In the genomic region with DNA sequence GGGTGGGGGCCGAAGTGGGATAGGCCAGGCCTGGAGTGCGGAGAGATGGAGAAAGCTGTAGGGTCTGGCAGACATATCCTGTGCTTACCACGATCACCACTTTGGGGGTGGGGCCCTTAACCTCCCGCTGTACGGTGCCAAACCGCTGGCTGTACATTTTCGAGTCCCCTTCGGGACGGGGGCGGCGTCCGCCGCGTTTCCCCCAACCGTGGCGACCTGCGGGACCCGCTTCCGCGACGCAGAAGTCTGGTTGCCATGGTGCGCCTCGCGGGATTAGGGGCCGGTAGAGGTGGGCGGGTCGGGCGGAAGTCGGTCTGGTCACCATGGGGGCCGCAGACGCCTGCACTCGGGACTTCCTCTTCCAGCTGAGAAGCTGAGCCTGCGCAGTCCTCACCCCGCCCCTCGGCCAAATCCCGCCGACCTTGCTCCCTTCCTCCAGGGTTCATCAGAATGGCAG, we compare ENCODE assay signal across 1 cellular context.
TF ChIP-seq lines count a peak whose summit lies in the region.

A gene with protein sequence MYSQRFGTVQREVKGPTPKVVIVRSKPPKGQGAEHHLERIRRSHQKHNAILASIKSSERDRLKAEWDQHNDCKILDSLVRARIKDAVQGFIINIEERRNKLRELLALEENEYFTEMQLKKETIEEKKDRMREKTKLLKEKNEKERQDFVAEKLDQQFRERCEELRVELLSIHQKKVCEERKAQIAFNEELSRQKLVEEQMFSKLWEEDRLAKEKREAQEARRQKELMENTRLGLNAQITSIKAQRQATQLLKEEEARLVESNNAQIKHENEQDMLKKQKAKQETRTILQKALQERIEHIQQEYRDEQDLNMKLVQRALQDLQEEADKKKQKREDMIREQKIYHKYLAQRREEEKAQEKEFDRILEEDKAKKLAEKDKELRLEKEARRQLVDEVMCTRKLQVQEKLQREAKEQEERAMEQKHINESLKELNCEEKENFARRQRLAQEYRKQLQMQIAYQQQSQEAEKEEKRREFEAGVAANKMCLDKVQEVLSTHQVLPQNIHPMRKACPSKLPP (minus strand): TSS at position 248 of the 457 bp plus-strand sequence. CDS start 91 bp downstream, at position 157.

TF ChIP-seq in HEK293, 187 proteins besides CTCF, POLR2A, EP300 and RAD21 (continued from another document and continues in another):
- TF ChIP-seq, protein P1, sequence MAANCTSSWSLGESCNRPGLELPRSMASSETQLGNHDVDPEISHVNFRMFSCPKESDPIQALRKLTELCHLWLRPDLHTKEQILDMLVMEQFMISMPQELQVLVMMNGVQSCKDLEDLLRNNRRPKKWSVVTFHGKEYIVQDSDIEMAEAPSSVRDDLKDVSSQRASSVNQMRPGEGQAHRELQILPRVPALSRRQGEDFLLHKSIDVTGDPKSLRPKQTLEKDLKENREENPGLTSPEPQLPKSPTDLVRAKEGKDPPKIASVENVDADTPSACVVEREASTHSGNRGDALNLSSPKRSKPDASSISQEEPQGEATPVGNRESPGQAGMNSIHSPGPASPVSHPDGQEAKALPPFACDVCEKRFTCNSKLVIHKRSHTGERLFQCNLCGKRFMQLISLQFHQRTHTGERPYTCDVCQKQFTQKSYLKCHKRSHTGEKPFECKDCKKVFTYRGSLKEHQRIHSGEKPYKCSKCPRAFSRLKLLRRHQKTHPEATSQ (tag by site-specific recombination; IDR thresholded peaks at IDR 0.05) = no peak
- TF ChIP-seq ZNF138 (tag by site-specific recombination; IDR thresholded peaks at IDR 0.05; ENCODE audit: borderline replicate concordance) = no peak
- no peak for TF ChIP-seq ZNF311 (tag by site-specific recombination; IDR thresholded peaks at IDR 0.05; ENCODE audit: borderline replicate concordance)
- TF ChIP-seq, protein P2, sequence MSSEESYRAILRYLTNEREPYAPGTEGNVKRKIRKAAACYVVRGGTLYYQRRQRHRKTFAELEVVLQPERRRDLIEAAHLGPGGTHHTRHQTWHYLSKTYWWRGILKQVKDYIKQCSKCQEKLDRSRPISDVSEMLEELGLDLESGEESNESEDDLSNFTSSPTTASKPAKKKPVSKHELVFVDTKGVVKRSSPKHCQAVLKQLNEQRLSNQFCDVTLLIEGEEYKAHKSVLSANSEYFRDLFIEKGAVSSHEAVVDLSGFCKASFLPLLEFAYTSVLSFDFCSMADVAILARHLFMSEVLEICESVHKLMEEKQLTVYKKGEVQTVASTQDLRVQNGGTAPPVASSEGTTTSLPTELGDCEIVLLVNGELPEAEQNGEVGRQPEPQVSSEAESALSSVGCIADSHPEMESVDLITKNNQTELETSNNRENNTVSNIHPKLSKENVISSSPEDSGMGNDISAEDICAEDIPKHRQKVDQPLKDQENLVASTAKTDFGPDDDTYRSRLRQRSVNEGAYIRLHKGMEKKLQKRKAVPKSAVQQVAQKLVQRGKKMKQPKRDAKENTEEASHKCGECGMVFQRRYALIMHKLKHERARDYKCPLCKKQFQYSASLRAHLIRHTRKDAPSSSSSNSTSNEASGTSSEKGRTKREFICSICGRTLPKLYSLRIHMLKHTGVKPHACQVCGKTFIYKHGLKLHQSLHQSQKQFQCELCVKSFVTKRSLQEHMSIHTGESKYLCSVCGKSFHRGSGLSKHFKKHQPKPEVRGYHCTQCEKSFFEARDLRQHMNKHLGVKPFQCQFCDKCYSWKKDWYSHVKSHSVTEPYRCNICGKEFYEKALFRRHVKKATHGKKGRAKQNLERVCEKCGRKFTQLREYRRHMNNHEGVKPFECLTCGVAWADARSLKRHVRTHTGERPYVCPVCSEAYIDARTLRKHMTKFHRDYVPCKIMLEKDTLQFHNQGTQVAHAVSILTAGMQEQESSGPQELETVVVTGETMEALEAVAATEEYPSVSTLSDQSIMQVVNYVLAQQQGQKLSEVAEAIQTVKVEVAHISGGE (tag by site-specific recombination; conservative IDR thresholded peaks at IDR 0.05; ENCODE audit: low read depth) = peak; percentile 87
- TF ChIP-seq ZNF529 (tag by site-specific recombination; IDR thresholded peaks at IDR 0.05; ENCODE audit: insufficient replicate concordance) = no peak
- TF ChIP-seq PRDM1 (tag by site-specific recombination; IDR thresholded peaks at IDR 0.05) = no peak
- TF ChIP-seq, protein P3, sequence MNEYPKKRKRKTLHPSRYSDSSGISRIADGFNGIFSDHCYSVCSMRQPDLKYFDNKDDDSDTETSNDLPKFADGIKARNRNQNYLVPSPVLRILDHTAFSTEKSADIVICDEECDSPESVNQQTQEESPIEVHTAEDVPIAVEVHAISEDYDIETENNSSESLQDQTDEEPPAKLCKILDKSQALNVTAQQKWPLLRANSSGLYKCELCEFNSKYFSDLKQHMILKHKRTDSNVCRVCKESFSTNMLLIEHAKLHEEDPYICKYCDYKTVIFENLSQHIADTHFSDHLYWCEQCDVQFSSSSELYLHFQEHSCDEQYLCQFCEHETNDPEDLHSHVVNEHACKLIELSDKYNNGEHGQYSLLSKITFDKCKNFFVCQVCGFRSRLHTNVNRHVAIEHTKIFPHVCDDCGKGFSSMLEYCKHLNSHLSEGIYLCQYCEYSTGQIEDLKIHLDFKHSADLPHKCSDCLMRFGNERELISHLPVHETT (tag by site-specific recombination; IDR thresholded peaks at IDR 0.05) = no peak
- TF ChIP-seq ZNF654 (tag by site-specific recombination; IDR thresholded peaks at IDR 0.05; ENCODE audit: low read depth) = no peak
- TF ChIP-seq, protein P4, sequence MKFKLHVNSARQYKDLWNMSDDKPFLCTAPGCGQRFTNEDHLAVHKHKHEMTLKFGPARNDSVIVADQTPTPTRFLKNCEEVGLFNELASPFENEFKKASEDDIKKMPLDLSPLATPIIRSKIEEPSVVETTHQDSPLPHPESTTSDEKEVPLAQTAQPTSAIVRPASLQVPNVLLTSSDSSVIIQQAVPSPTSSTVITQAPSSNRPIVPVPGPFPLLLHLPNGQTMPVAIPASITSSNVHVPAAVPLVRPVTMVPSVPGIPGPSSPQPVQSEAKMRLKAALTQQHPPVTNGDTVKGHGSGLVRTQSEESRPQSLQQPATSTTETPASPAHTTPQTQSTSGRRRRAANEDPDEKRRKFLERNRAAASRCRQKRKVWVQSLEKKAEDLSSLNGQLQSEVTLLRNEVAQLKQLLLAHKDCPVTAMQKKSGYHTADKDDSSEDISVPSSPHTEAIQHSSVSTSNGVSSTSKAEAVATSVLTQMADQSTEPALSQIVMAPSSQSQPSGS (tag by site-specific recombination; IDR thresholded peaks at IDR 0.05; ENCODE audit: low read depth) = no peak
- TF ChIP-seq ZNF274 (IDR thresholded peaks at IDR 0.05; ENCODE audit: low read length) = no peak
- TF ChIP-seq ZNF274 (tag by site-specific recombination; IDR thresholded peaks at IDR 0.05; ENCODE audit: borderline replicate concordance) = no peak
- TF ChIP-seq ZEB2 (tag by site-specific recombination; IDR thresholded peaks at IDR 0.05) = 0 out of 2 replicates have a peak, but pooled peaks have one; percentile 33
- TF ChIP-seq ZNF211 (tag by site-specific recombination; IDR thresholded peaks at IDR 0.05; ENCODE audit: low read depth) = no peak
- TF ChIP-seq ZFP37 (tag by site-specific recombination; IDR thresholded peaks at IDR 0.05) = no peak
- no peak for TF ChIP-seq ZFP41 (tag by site-specific recombination; IDR thresholded peaks at IDR 0.05; ENCODE audit: borderline replicate concordance)
- no peak for TF ChIP-seq SALL2 (tag by site-specific recombination; IDR thresholded peaks at IDR 0.05; ENCODE audit: borderline replicate concordance)
- TF ChIP-seq ZNF121 (tag by site-specific recombination; IDR thresholded peaks at IDR 0.05) = no peak
- TF ChIP-seq EGR2 (tag by site-specific recombination; IDR thresholded peaks at IDR 0.05; ENCODE audit: low read depth) = peak; percentile 69
- TF ChIP-seq ZNF623 (tag by site-specific recombination; IDR thresholded peaks at IDR 0.05) = no peak
- TF ChIP-seq ZNF785 (tag by site-specific recombination; IDR thresholded peaks at IDR 0.05) = no peak
- TF ChIP-seq ZNF19 (tag by site-specific recombination; IDR thresholded peaks at IDR 0.05; ENCODE audit: low read depth) = no peak
- TF ChIP-seq ZNF394 (tag by site-specific recombination; IDR thresholded peaks at IDR 0.05; ENCODE audit: borderline replicate concordance) = no peak
- TF ChIP-seq SP3 (tag by site-specific recombination; IDR thresholded peaks at IDR 0.05) = peak; percentile 76
- TF ChIP-seq KLF9 (tag by site-specific recombination; IDR thresholded peaks at IDR 0.05; ENCODE audit: low read depth) = peak; percentile 96
- TF ChIP-seq, protein P5, sequence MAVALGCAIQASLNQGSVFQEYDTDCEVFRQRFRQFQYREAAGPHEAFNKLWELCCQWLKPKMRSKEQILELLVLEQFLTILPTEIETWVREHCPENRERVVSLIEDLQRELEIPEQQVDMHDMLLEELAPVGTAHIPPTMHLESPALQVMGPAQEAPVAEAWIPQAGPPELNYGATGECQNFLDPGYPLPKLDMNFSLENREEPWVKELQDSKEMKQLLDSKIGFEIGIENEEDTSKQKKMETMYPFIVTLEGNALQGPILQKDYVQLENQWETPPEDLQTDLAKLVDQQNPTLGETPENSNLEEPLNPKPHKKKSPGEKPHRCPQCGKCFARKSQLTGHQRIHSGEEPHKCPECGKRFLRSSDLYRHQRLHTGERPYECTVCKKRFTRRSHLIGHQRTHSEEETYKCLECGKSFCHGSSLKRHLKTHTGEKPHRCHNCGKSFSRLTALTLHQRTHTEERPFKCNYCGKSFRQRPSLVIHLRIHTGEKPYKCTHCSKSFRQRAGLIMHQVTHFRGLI (tag by site-specific recombination; IDR thresholded peaks at IDR 0.05) = no peak
- no peak for TF ChIP-seq ZNF776 (tag by site-specific recombination; IDR thresholded peaks at IDR 0.05; ENCODE audit: borderline replicate concordance)
- no peak for TF ChIP-seq ZNF132 (tag by site-specific recombination; IDR thresholded peaks at IDR 0.05; ENCODE audit: borderline replicate concordance)
- TF ChIP-seq, protein P6, sequence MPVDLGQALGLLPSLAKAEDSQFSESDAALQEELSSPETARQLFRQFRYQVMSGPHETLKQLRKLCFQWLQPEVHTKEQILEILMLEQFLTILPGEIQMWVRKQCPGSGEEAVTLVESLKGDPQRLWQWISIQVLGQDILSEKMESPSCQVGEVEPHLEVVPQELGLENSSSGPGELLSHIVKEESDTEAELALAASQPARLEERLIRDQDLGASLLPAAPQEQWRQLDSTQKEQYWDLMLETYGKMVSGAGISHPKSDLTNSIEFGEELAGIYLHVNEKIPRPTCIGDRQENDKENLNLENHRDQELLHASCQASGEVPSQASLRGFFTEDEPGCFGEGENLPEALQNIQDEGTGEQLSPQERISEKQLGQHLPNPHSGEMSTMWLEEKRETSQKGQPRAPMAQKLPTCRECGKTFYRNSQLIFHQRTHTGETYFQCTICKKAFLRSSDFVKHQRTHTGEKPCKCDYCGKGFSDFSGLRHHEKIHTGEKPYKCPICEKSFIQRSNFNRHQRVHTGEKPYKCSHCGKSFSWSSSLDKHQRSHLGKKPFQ (tag by site-specific recombination; IDR thresholded peaks at IDR 0.05) = no peak
- TF ChIP-seq ZNF354C (tag by site-specific recombination; IDR thresholded peaks at IDR 0.05; ENCODE audit: borderline replicate concordance, low read depth) = no peak
- no peak for TF ChIP-seq ZNF561 (tag by site-specific recombination; IDR thresholded peaks at IDR 0.05; ENCODE audit: borderline replicate concordance)
- TF ChIP-seq ZNF169 (tag by site-specific recombination; IDR thresholded peaks at IDR 0.05) = no peak
- no peak for TF ChIP-seq ZNF670 (tag by site-specific recombination; IDR thresholded peaks at IDR 0.05; ENCODE audit: low read depth)
- TF ChIP-seq, protein P7, sequence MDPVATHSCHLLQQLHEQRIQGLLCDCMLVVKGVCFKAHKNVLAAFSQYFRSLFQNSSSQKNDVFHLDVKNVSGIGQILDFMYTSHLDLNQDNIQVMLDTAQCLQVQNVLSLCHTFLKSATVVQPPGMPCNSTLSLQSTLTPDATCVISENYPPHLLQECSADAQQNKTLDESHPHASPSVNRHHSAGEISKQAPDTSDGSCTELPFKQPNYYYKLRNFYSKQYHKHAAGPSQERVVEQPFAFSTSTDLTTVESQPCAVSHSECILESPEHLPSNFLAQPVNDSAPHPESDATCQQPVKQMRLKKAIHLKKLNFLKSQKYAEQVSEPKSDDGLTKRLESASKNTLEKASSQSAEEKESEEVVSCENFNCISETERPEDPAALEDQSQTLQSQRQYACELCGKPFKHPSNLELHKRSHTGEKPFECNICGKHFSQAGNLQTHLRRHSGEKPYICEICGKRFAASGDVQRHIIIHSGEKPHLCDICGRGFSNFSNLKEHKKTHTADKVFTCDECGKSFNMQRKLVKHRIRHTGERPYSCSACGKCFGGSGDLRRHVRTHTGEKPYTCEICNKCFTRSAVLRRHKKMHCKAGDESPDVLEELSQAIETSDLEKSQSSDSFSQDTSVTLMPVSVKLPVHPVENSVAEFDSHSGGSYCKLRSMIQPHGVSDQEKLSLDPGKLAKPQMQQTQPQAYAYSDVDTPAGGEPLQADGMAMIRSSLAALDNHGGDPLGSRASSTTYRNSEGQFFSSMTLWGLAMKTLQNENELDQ (tag by site-specific recombination; IDR thresholded peaks at IDR 0.05; ENCODE audit: low read depth) = no peak
- TF ChIP-seq, protein P8, sequence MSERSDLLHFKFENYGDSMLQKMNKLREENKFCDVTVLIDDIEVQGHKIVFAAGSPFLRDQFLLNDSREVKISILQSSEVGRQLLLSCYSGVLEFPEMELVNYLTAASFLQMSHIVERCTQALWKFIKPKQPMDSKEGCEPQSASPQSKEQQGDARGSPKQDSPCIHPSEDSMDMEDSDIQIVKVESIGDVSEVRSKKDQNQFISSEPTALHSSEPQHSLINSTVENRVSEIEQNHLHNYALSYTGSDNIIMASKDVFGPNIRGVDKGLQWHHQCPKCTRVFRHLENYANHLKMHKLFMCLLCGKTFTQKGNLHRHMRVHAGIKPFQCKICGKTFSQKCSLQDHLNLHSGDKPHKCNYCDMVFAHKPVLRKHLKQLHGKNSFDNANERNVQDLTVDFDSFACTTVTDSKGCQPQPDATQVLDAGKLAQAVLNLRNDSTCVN (tag by site-specific recombination; optimal IDR thresholded peaks at IDR 0.05) = peak; percentile 27
- TF ChIP-seq OSR2 (tag by site-specific recombination; IDR thresholded peaks at IDR 0.05) = no peak
- peak; percentile 67 for TF ChIP-seq ZNF335 (tag by site-specific recombination; conservative IDR thresholded peaks at IDR 0.05)
- TF ChIP-seq, protein P9, sequence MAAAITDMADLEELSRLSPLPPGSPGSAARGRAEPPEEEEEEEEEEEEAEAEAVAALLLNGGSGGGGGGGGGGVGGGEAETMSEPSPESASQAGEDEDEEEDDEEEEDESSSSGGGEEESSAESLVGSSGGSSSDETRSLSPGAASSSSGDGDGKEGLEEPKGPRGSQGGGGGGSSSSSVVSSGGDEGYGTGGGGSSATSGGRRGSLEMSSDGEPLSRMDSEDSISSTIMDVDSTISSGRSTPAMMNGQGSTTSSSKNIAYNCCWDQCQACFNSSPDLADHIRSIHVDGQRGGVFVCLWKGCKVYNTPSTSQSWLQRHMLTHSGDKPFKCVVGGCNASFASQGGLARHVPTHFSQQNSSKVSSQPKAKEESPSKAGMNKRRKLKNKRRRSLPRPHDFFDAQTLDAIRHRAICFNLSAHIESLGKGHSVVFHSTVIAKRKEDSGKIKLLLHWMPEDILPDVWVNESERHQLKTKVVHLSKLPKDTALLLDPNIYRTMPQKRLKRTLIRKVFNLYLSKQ (tag by site-specific recombination; IDR thresholded peaks at IDR 0.05; ENCODE audit: borderline replicate concordance) = no peak
- no peak for TF ChIP-seq ZSCAN30 (tag by site-specific recombination; IDR thresholded peaks at IDR 0.05)
- no peak for TF ChIP-seq ZNF514 (tag by site-specific recombination; IDR thresholded peaks at IDR 0.05)
- TF ChIP-seq ZNF76 (tag by site-specific recombination; IDR thresholded peaks at IDR 0.05; ENCODE audit: borderline replicate concordance, low read depth) = no peak
- no peak for TF ChIP-seq ZNF624 (tag by site-specific recombination; IDR thresholded peaks at IDR 0.05)
- no peak for TF ChIP-seq ZNF555 (tag by site-specific recombination; conservative IDR thresholded peaks at IDR 0.05)
- peak; percentile 94 for TF ChIP-seq KLF16 (tag by site-specific recombination; IDR thresholded peaks at IDR 0.05)
- TF ChIP-seq ZNF248 (tag by site-specific recombination; IDR thresholded peaks at IDR 0.05) = no peak
- TF ChIP-seq ZBTB17 (tag by site-specific recombination; IDR thresholded peaks at IDR 0.05) = peak; percentile 91
